9 cellular contexts compared by ENCODE assay signal in the genomic region with DNA sequence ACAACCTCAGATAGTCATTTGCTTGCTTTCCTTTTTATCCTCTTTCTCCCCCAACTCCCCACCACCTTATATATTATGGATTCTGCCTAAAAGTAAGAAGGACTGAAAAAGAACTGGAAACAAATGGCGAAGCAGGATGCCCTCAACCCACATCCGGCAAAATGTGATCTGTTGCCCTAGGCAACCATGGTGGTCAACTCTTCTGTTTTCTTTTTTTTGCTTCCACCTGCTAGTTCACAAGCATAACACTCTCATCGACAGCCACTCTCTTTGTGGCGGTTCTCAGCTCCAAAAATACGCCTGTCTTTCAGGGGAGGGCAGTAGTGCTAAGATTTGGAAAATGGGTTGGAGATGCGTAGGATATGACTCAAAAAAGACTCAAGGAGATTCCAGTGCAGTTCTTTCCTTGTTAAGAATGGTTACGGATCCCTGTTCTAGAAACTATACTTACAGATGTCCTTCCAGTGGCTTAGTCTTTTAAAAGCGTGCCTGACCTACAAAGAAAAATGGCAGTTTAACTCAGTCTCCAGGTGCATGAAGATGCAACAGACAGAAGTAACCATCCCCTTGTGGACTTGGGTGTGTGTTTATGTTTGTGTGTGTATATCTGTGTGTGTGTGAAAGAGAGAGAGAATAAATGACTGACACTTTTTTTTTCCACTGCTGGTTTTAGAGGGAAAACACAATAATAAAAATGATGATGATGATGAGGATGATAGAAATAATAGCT. TPM values are rescaled to one million over a fixed set of nuclear protein-coding genes. Genes with fewer than 3 reads are reported as not detected.
DNase-seq lines count a peak whose midpoint lies in the region; ATAC-seq and TF ChIP-seq lines count a peak whose summit lies in the region.
"Had no signal": no experiment of that assay in that cellular context is flagged by ENCODE, and none has a peak within 500 bp of the region (broad histone marks: within the 10 kb centered on the region; RNA-seq: fewer than 3 reads in every experiment).

No MANE protein-coding gene starts in this region.

- peak; percentile 78 for ATAC-seq in HG03108 (IDR thresholded peaks at IDR 0.05; ENCODE audit: unreplicated experiment)

- TF ChIP-seq POLR2A in spleen (IDR thresholded peaks at IDR 0.05) = no peak

- DNase-seq in NCI-H748 (lab: John Stamatoyannopoulos, UW; ENCODE audit: unreplicated experiment) (peak; percentile 3), NCI-H748 treated with DMSO at 0.1 percent for 48 hours (lab: John Stamatoyannopoulos, UW) (no peak), spleen (no peak), NCI-H2227 treated with DMSO at 0.1 percent for 48 hours (lab: John Stamatoyannopoulos, UW) (no peak), HT-29 (ENCODE audit: low spot score) (no peak), superior temporal gyrus (ENCODE audit: extremely low spot score) (no peak)
- peak; percentile 66 for DNase-seq in activated CD4-positive, alpha-beta T cell treated with anti-CD3 and anti-CD28 coated beads for 48 hours

- 31 to 49% (median 38%) methylated on average over 8 of the region's 8 CpGs for WGBS in spleen, 5 donors

- no peaks in the 10 kb centered on the region for H3K9me3 ChIP-seq in spleen
- H3K9me3 ChIP-seq: A549 had no signal

- peaks cover 13 to 100% (median 57%) of the 10 kb centered on the region in 6 donors for H3K4me1 ChIP-seq in spleen
- H3K4me1 ChIP-seq: A549 had no signal

- no peaks in the 10 kb centered on the region for H3K27me3 ChIP-seq in spleen (replicated peaks in 1 of 7)

- no peak for TF ChIP-seq CTCF in spleen (IDR thresholded peaks at IDR 0.05 in 8 of 11, conservative IDR thresholded peaks at IDR 0.05 in 3 of 11)

- peaks cover 0 to 13% (median 0%) of the 10 kb centered on the region in 6 donors for H3K36me3 ChIP-seq in spleen

- H3K4me3 ChIP-seq in spleen = peak overlapping the region in 2 of 8 donors; percentile 20 to 49
- H3K4me3 ChIP-seq: A549 had no signal

- H3K27ac ChIP-seq in spleen = peak overlapping the region; percentile 58 to 99 (median 80)

- intact Hi-C loops in spleen (cut with DNase I; ENCODE audit: low total_unique reads) = no loop called here

RNA-seq across cellular contexts. Expression of a gene that starts 10.7 kb away (rescaled TPM):
- total RNA-seq in spleen = 100 to 1,000 TPM in 1 of 7 donors, 10 to 100 TPM in 6; 67.8 to 136 (median 84.6) TPM
- 10 to 100 TPM; 19.7 to 24.9 (median 21.8) TPM for polyA plus RNA-seq in spleen
- total RNA-seq in HT-29 (2014; rRNA removed; shearing (Covaris generic)) = not detected in 2 replicates

Comparison
In these comparisons a context has a peak if more than half of its experiments do, and no peak if none do; other contexts are left out.
1. DNase-seq: peak in NCI-H748 (single experiment) and activated CD4-positive, alpha-beta T cell treated with anti-CD3 and anti-CD28 coated beads for 48 hours (single experiment); none in NCI-H748 treated with DMSO at 0.1 percent for 48 hours (single experiment), spleen (single experiment), NCI-H2227 treated with DMSO at 0.1 percent for 48 hours (single experiment), HT-29 (single experiment) and superior temporal gyrus (single experiment).
2. RNA of a gene that starts 10.7 kb away (total RNA-seq): 67.8 to 136 TPM in spleen; not detected in HT-29; every median in the first group is over 10 times any median in the second.